15 cellular contexts compared by ENCODE assay signal in the genomic region with DNA sequence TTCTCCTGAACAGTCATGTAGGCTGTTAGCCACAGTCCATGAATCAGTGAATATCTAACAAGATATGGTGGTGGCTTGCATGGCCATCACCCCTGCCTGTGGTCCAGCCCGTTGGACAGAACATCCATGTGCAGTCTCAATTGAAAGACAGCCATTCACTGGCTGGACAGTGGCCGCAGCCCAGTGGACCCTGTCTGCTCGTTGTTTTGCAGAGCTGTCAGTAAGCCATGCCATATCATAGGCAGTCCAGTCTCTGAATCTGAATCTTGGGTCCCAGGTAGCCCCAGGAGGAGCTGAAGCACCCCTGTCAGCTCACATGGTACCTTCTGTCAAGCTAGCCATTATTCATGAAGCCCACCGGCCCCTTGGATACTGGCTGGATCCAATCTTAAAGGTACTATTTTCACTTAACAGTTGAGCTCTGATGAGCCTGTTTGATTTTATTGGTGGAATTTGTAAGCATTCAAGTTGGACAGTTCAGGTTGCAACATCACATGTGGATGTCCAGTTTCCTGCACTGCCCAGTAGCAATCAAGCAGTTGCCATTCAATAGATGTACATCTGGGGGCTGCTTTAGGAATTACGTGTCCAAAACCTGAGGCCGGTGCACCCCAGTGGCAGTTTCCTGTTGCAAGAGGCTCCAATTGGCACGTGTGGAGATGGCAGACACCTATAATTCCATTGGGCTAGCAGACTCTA.
"Had no signal": no experiment of that assay in that cellular context is flagged by ENCODE, and none has a peak within 500 bp of the region (broad histone marks: within the 10 kb centered on the region; RNA-seq: fewer than 3 reads in every experiment).

No MANE protein-coding gene starts in this region.

- H3K9me3 ChIP-seq: left ventricle myocardium inferior, mucosa of descending colon, pancreas, prostate gland, tibial nerve, uterus had no signal

- DNase-seq: islet precursor cell; left ventricle myocardium inferior; midbrain; mucosa of descending colon; naive thymus-derived CD4-positive, alpha-beta T cell; retina; stimulated activated CD4-positive, alpha-beta T cell treated with anti-CD3 and anti-CD28 coated beads, Interleukin-12 subunit alpha, Interleukin-12 subunit beta, amount 100 ng/mL, for 4 hours; stimulated activated CD4-positive, alpha-beta T cell treated with anti-CD3 and anti-CD28 coated beads, Interleukin-4, amount 100 ng/mL, for 24 hours; stimulated activated naive CD4-positive, alpha-beta T cell; uterus had no signal

- H3K27me3 ChIP-seq: hepatocyte, pancreas, tibial nerve, uterus had no signal

- H3K4me1 ChIP-seq: prostate gland, uterus had no signal

- H3K4me3 ChIP-seq: hepatocyte, left ventricle myocardium inferior, mucosa of descending colon, pancreas, prostate gland, skin epidermis, tibial nerve, uterus had no signal

- H3K36me3 ChIP-seq: left ventricle myocardium inferior, pancreas, prostate gland, uterus had no signal

- H3K27ac ChIP-seq: hepatocyte, left ventricle myocardium inferior, prostate gland, skin epidermis, tibial nerve, uterus had no signal
